2 cellular contexts compared by ENCODE assay signal in genomic region chr11:118574636-118575035, GRCh38.
TF ChIP-seq lines count a peak whose summit lies in the region.

No MANE protein-coding gene starts in this region.

TF ChIP-seq in SK-N-SH, 30 proteins besides CTCF, POLR2A, EP300 and RAD21 (continued from another document):
- TF ChIP-seq ZBTB33 (IDR thresholded peaks at IDR 0.05; ENCODE audit: borderline replicate concordance, low read depth) (no peak), MXI1 (IDR thresholded peaks at IDR 0.05; ENCODE audit: low read depth, low read length) (no peak), RFX5 (IDR thresholded peaks at IDR 0.05; ENCODE audit: low read length) (no peak), GATA2 (CRISPR knock-in tag; IDR thresholded peaks at IDR 0.05) (no peak), RXRA (IDR thresholded peaks at IDR 0.05; ENCODE audit: borderline replicate concordance, low read depth) (no peak), GABPA (IDR thresholded peaks at IDR 0.05; ENCODE audit: low read depth) (no peak), FOXM1 (IDR thresholded peaks at IDR 0.05; ENCODE audit: low read depth) (no peak), EZH2phosphoT487 (IDR thresholded peaks at IDR 0.05; ENCODE audit: borderline replicate concordance, low read depth) (no peak), RCOR1 (IDR thresholded peaks at IDR 0.05; ENCODE audit: low read length) (no peak), FOXJ3 (CRISPR knock-in tag; IDR thresholded peaks at IDR 0.05) (no peak), MAX (IDR thresholded peaks at IDR 0.05; ENCODE audit: low read depth) (no peak), SMC3 (IDR thresholded peaks at IDR 0.05; ENCODE audit: low read depth, low read length) (no peak), SIN3A (IDR thresholded peaks at IDR 0.05; ENCODE audit: borderline replicate concordance, low read depth, low read length) (no peak), YY1 (IDR thresholded peaks at IDR 0.05; ENCODE audit: low read depth) (no peak)

TF ChIP-seq in SK-N-SH treated with all-trans-retinoic acid at 6 μM for 48 hours, 23 proteins besides CTCF, POLR2A, EP300 and RAD21:
- TF ChIP-seq CSRNP3 (CRISPR knock-in tag; IDR thresholded peaks at IDR 0.05): no peak
- no peak for TF ChIP-seq TSHZ2 (CRISPR knock-in tag; IDR thresholded peaks at IDR 0.05)
- no peak for TF ChIP-seq POU6F1 (CRISPR knock-in tag; IDR thresholded peaks at IDR 0.05; ENCODE audit: borderline replicate concordance, low read depth)
- no peak for TF ChIP-seq ZNF8 (CRISPR knock-in tag; IDR thresholded peaks at IDR 0.05)
- TF ChIP-seq ZFP3 (CRISPR knock-in tag; IDR thresholded peaks at IDR 0.05): no peak
- no peak for TF ChIP-seq GLIS3 (CRISPR knock-in tag; IDR thresholded peaks at IDR 0.05)
- no peak for TF ChIP-seq TOX (CRISPR knock-in tag; IDR thresholded peaks at IDR 0.05; ENCODE audit: borderline replicate concordance)
- no peak for TF ChIP-seq CREB5 (CRISPR knock-in tag; IDR thresholded peaks at IDR 0.05; ENCODE audit: low read depth)
- no peak for TF ChIP-seq SNAI2 (CRISPR knock-in tag; IDR thresholded peaks at IDR 0.05)
- no peak for TF ChIP-seq ZNF565 (CRISPR knock-in tag; conservative IDR thresholded peaks at IDR 0.05; ENCODE audit: low read depth)
- TF ChIP-seq RARB (CRISPR knock-in tag; IDR thresholded peaks at IDR 0.05): no peak
- no peak for TF ChIP-seq ESRRG (CRISPR knock-in tag; IDR thresholded peaks at IDR 0.05)
- TF ChIP-seq ARNTL (CRISPR knock-in tag; IDR thresholded peaks at IDR 0.05; ENCODE audit: borderline replicate concordance, low read depth): no peak
- TF ChIP-seq OSR1 (CRISPR knock-in tag; IDR thresholded peaks at IDR 0.05): no peak
- TF ChIP-seq ZNF70 (CRISPR knock-in tag; IDR thresholded peaks at IDR 0.05): no peak
- no peak for TF ChIP-seq CSDC2 (CRISPR knock-in tag; IDR thresholded peaks at IDR 0.05)
- TF ChIP-seq TCF4 (CRISPR knock-in tag; IDR thresholded peaks at IDR 0.05; ENCODE audit: borderline replicate concordance): no peak
- TF ChIP-seq PPARA (CRISPR knock-in tag; IDR thresholded peaks at IDR 0.05; ENCODE audit: borderline replicate concordance): no peak
TF ChIP-seq in SK-N-SH treated with all-trans-retinoic acid at 6 μM for 48 hours: peak in this region for 0.
